ENCODE assay signal across 11 cellular contexts in genomic region chr6:90351696-90352095, GRCh38. TPM values are rescaled to one million over a fixed set of nuclear protein-coding genes. Genes with fewer than 3 reads are reported as not detected.
DNase-seq lines count a peak whose midpoint lies in the region; ATAC-seq and TF ChIP-seq lines count a peak whose summit lies in the region.
"Had no signal": no experiment of that assay in that cellular context is flagged by ENCODE, and none has a peak within 500 bp of the region (broad histone marks: within the 10 kb centered on the region; RNA-seq: fewer than 3 reads in every experiment).

No MANE protein-coding gene starts in this region.

- no peaks in the 10 kb centered on the region for H3F3A ChIP-seq in GM23248 (ENCODE audit: insufficient read depth)

- no peak overlapping the region for H3K9ac ChIP-seq in GM23248

- H3K36me3 Mint-ChIP-seq in naive thymus-derived CD8-positive, alpha-beta T cell = peaks cover 1 to 13% (median 7%) of the 10 kb centered on the region in 3 donors

- no peaks in the 10 kb centered on the region for H3K36me3 ChIP-seq in GM23248 (ENCODE audit: low read depth)

- no peak for TF ChIP-seq CTCF in NB4 (IDR thresholded peaks at IDR 0.05; ENCODE audit: low read depth, low read length)

- DNase-seq in GM23248 (peak; percentile 61), NB4 (ENCODE audit: low read depth) (peak; percentile 41), amniotic epithelial cell (ENCODE audit: low read depth) (peak; percentile 78), iPS-NIHi11 (ENCODE audit: low spot score) (no peak)
- no peak for DNase-seq in naive thymus-derived CD8-positive, alpha-beta T cell
- DNase-seq: midbrain, NCI-H146, SW 1271 had no signal

- H3K27me3 ChIP-seq in GM23248 (replicated peaks; ENCODE audit: insufficient read depth) = peaks cover 33% of the 10 kb centered on the region

- H3K4me3 Mint-ChIP-seq in naive thymus-derived CD8-positive, alpha-beta T cell = peak overlapping the region in 1 of 10 donors; percentile 60

- no peaks in the 10 kb centered on the region for H3K27me3 Mint-ChIP-seq in naive thymus-derived CD8-positive, alpha-beta T cell

- no peaks in the 10 kb centered on the region for H4K20me1 ChIP-seq in GM23248 (ENCODE audit: insufficient read depth)

- no peak overlapping the region for H3K27ac ChIP-seq in GM23248

- no peaks in the 10 kb centered on the region for H3K9me2 ChIP-seq in GM23248 (ENCODE audit: insufficient read depth)

- WGBS in GM23248 (ENCODE audit: low coverage in 1 of 2, low lambda C conversion rate in 2 of 2, missing lambda C conversion rate in 2 of 2), 2 experiments = 34 to 40% methylated on average over 4 of the region's 4 CpGs

- no peak overlapping the region for H3K4me3 ChIP-seq in GM23248
- H3K4me3 ChIP-seq in NB4 (ENCODE audit: low read depth, low read length) = no peak overlapping the region

- ATAC-seq in naive thymus-derived CD8-positive, alpha-beta T cell = no peak
- ATAC-seq in HG02678 (IDR thresholded peaks at IDR 0.05; ENCODE audit: unreplicated experiment) (no peak), HG02571 (IDR thresholded peaks at IDR 0.05; ENCODE audit: unreplicated experiment) (no peak)

- POLR2A ChIA-PET in naive thymus-derived CD8-positive, alpha-beta T cell (lab: Charles Lee) = no interaction called here

- H2AFZ ChIP-seq in GM23248 = no peak overlapping the region

- H3K9me3 Mint-ChIP-seq in naive thymus-derived CD8-positive, alpha-beta T cell = peaks cover 0 to 3% (median 0%) of the 10 kb centered on the region in 9 donors

- H3K4me1 ChIP-seq in GM23248 (ENCODE audit: insufficient read depth) = no peaks in the 10 kb centered on the region

- in situ Hi-C loops in GM23248 (cut with MboI) = no loop called here

- H3K27ac Mint-ChIP-seq in naive thymus-derived CD8-positive, alpha-beta T cell = peak overlapping the region in 9 of 10 donors; percentile 4 to 75 (median 58)
- H3K27ac Mint-ChIP-seq: progenitor cell of endocrine pancreas had no signal

- no peaks in the 10 kb centered on the region for H3K9me3 ChIP-seq in GM23248 (ENCODE audit: low read depth)

- no peak overlapping the region for H3K4me2 ChIP-seq in GM23248 (ENCODE audit: unreplicated experiment)

- H3K79me2 ChIP-seq in GM23248 (ENCODE audit: insufficient read depth) = no peaks in the 10 kb centered on the region

- peaks cover 16 to 37% (median 26%) of the 10 kb centered on the region in 4 donors for H3K4me1 Mint-ChIP-seq in naive thymus-derived CD8-positive, alpha-beta T cell

- no peak for TF ChIP-seq POLR2A in NB4 (IDR thresholded peaks at IDR 0.05; ENCODE audit: extremely low read depth, insufficient read length)

RNA-seq across cellular contexts. Expression of gene BACH2, which starts 55.1 kb away (rescaled TPM):
- total RNA-seq in GM23248 (2014; rRNA removed; shearing (Covaris generic)) = under 0.01 TPM in 2 replicates
- not detected in 2 replicates for polyA plus RNA-seq in GM23248 (2016; fragmentation: Nextera tagmentation; extraction: Ambion mirVana)
- total RNA-seq in naive thymus-derived CD8-positive, alpha-beta T cell = 100 to 1,000 TPM; 116 to 126 TPM
- polyA plus RNA-seq in naive thymus-derived CD8-positive, alpha-beta T cell = 10 to 100 TPM; 17.5 to 29.3 (median 21.7) TPM

Comparison
In these comparisons a context has a peak if more than half of its experiments do, and no peak if none do; other contexts are left out.
1. DNase-seq: peak in GM23248 (single experiment), NB4 (single experiment) and amniotic epithelial cell (single experiment); none in naive thymus-derived CD8-positive, alpha-beta T cell (0 of 10) and iPS-NIHi11 (single experiment).
2. RNA of gene BACH2, which starts 55.1 kb away (total RNA-seq): 116 to 126 TPM in naive thymus-derived CD8-positive, alpha-beta T cell; under 0.01 TPM in GM23248; every median in the first group is over 100 times any median in the second.